Comparison of ENCODE assay signal across 21 cellular contexts in genomic region chr12:21694660-21695059, GRCh38. TPM values are rescaled to one million over a fixed set of nuclear protein-coding genes. Genes with fewer than 3 reads are reported as not detected.
DNase-seq lines count a peak whose midpoint lies in the region; ATAC-seq, FAIRE-seq and TF ChIP-seq lines count a peak whose summit lies in the region.
"Had no signal": no experiment of that assay in that cellular context is flagged by ENCODE, and none has a peak within 500 bp of the region (broad histone marks: within the 10 kb centered on the region; RNA-seq: fewer than 3 reads in every experiment).

No MANE protein-coding gene starts in this region.

- H3K79me2 ChIP-seq in GM23338 (replicated peaks; ENCODE audit: insufficient read depth) (no peaks in the 10 kb centered on the region), H1 (ENCODE audit: control insufficient read depth in 1 of 2, insufficient read depth in 2 of 2, low read length in 2 of 2) (no peaks in the 10 kb centered on the region), Karpas-422 (ENCODE audit: low read length) (no peaks in the 10 kb centered on the region), smooth muscle cell (ENCODE audit: low read depth) (no peaks in the 10 kb centered on the region)

- H3K4me1 ChIP-seq in GM23338 (ENCODE audit: insufficient read depth), result no peaks in the 10 kb centered on the region
- H3K4me1 ChIP-seq in H1 (replicated peaks in 1 of 4; ENCODE audit: control insufficient read depth in 3 of 4, insufficient read depth in 4 of 4, low read length in 3 of 4), result peaks cover 0 to 4% (median 0%) of the 10 kb centered on the region in 4 experiments; a peak in 1 of 7 replicates
- no peaks in the 10 kb centered on the region; the same call in 1 of the 2 replicates for H3K4me1 ChIP-seq in Karpas-422 (ENCODE audit: low read length)
- no peaks in the 10 kb centered on the region for H3K4me1 ChIP-seq in smooth muscle cell (ENCODE audit: low read depth)
- H3K4me1 ChIP-seq: HAP-1 had no signal

- H3K4me1 Mint-ChIP-seq in GM23338, result peaks cover 7% of the 10 kb centered on the region; the same call in 1 of the 3 replicates
- H3K4me1 Mint-ChIP-seq in osteocyte (ENCODE audit: unreplicated experiment), result peaks cover 53% of the 10 kb centered on the region

- CTCF ChIA-PET in H1 (lab: Charles Lee; ENCODE audit: partially characterized antibody), result interaction anchor here (0.9 to 2.0 kb wide), 3 partner anchors 14 to 34 kb away, joined by 3 to 10 read pairs (median 3); no protein-coding TSS in a partner anchor

- H2BK12ac ChIP-seq in H1 (ENCODE audit: low read depth, low read length), result 0 out of 2 replicates have a peak overlapping the region, but pooled peaks have one; percentile 46

- H3K4me2 ChIP-seq in GM23338, result no peak overlapping the region
- H3K4me2 ChIP-seq in H1 (ENCODE audit: insufficient read depth in 1 of 2, low read depth in 2 of 2, low read length in 2 of 2), result no peak overlapping the region
- H3K4me2 ChIP-seq in Karpas-422 (ENCODE audit: low read depth, low read length, poor library complexity, severe bottlenecking), result no peak overlapping the region
- H3K4me2 ChIP-seq in smooth muscle cell, result no peak overlapping the region

- no peak overlapping the region for H3K56ac ChIP-seq in H1 (replicated peaks; ENCODE audit: insufficient read length, low read depth, low read length)

- H2BK20ac ChIP-seq in H1 (ENCODE audit: low read length), result no peak overlapping the region

- TF ChIP-seq RAD21 in H1 (IDR thresholded peaks at IDR 0.05 in 1 of 2, conservative IDR thresholded peaks at IDR 0.05 in 1 of 2; ENCODE audit: low read depth in 2 of 2, low read length in 2 of 2), result no peak

- H2BK120ac ChIP-seq in H1 (replicated peaks; ENCODE audit: low read depth, low read length), result no peak overlapping the region

- H3K4ac ChIP-seq in H1 (replicated peaks; ENCODE audit: insufficient read length, low read depth, low read length), result no peak overlapping the region

- H4K5ac ChIP-seq in H1 (ENCODE audit: insufficient read length, low read depth, low read length), result no peak overlapping the region

- H4K91ac ChIP-seq in H1 (replicated peaks; ENCODE audit: insufficient read length, low read length), result no peak overlapping the region

- no peak overlapping the region for H2BK15ac ChIP-seq in H1 (ENCODE audit: low read length)

- H3K9me3 Mint-ChIP-seq in GM23338 (peaks cover 2% of the 10 kb centered on the region; the same call in 2 of the 3 replicates), osteocyte (ENCODE audit: unreplicated experiment) (peaks cover 18% of the 10 kb centered on the region)
- H3K9me3 Mint-ChIP-seq: HFFc6 had no signal

- ATAC-seq in GM23338 (no peak), GM21717 (IDR thresholded peaks at IDR 0.05; ENCODE audit: unreplicated experiment) (no peak)

- H3K9ac ChIP-seq in H1 (replicated peaks in 1 of 4; ENCODE audit: extremely low read depth in 1 of 4, low read depth in 3 of 4, low read length in 3 of 4) (no peak overlapping the region), Karpas-422 (ENCODE audit: low read length) (no peak overlapping the region), smooth muscle cell (ENCODE audit: low read depth) (no peak overlapping the region)
- H3K9ac ChIP-seq: GM23248 had no signal

- no peaks in the 10 kb centered on the region for H3F3A ChIP-seq in GM23338 (replicated peaks; ENCODE audit: low read depth)
- H3F3A ChIP-seq in smooth muscle cell (ENCODE audit: low read depth), result no peaks in the 10 kb centered on the region

- H3K9me2 ChIP-seq in GM23338 (ENCODE audit: insufficient read depth) (no peaks in the 10 kb centered on the region), Karpas-422 (replicated peaks; ENCODE audit: insufficient read depth, low read length) (no peaks in the 10 kb centered on the region)

- H3K36me3 ChIP-seq in GM23338 (ENCODE audit: insufficient read depth) (no peaks in the 10 kb centered on the region), H1 (ENCODE audit: control insufficient read depth in 2 of 4, insufficient read depth in 4 of 4, low read length in 3 of 4) (no peaks in the 10 kb centered on the region), Karpas-422 (ENCODE audit: insufficient read depth, low read length) (no peaks in the 10 kb centered on the region), smooth muscle cell (ENCODE audit: low read depth) (no peaks in the 10 kb centered on the region)
- H3K36me3 ChIP-seq: HAP-1 had no signal

- no peak overlapping the region for H3K23ac ChIP-seq in H1 (ENCODE audit: insufficient read length)

- H3K27ac Mint-ChIP-seq in GM23338, result no peak overlapping the region
- H3K27ac Mint-ChIP-seq in osteocyte (ENCODE audit: unreplicated experiment), result peak overlapping the region; percentile 97
- H3K27ac Mint-ChIP-seq: HFFc6 had no signal

- TF ChIP-seq CTCF in GM23338 (conservative IDR thresholded peaks at IDR 0.05; ENCODE audit: low read depth in 2 of 2) (no peak), H1 (IDR thresholded peaks at IDR 0.05; ENCODE audit: control extremely low read depth in 1 of 3, insufficient read depth in 1 of 3, low read depth in 1 of 3, low read length in 3 of 3) (no peak), osteocyte (IDR thresholded peaks at IDR 0.05) (no peak), smooth muscle cell (IDR thresholded peaks at IDR 0.05; ENCODE audit: borderline replicate concordance, insufficient read depth, poor library complexity, severe bottlenecking) (no peak)

- H2AFZ ChIP-seq in GM23338 (0 out of 2 replicates have a peak overlapping the region, but pooled peaks have one; percentile 15), H1 (ENCODE audit: low read length) (no peak overlapping the region), Karpas-422 (ENCODE audit: low read length) (no peak overlapping the region), smooth muscle cell (ENCODE audit: low read depth) (no peak overlapping the region)
- H2AFZ ChIP-seq: GM23248 had no signal

- H4K8ac ChIP-seq in H1 (ENCODE audit: extremely low read depth, insufficient read depth, low read length), result peak overlapping the region; percentile 19; the same call in 1 of the 2 replicates

- H3K18ac ChIP-seq in H1 (ENCODE audit: extremely low read depth, low read length), result no peak overlapping the region

- FAIRE-seq in H1 (lab: Jason Lieb, UNC), result no peak
- FAIRE-seq: GM12891, GM18507, H54 had no signal

- POLR2A ChIA-PET in H1 (lab: Charles Lee; ENCODE audit: partially characterized antibody), result no interaction called here

- TF ChIP-seq EP300 in H1 (IDR thresholded peaks at IDR 0.05; ENCODE audit: borderline replicate concordance in 1 of 2, low read depth in 2 of 2, low read length in 2 of 2), result no peak

- 0 out of 2 replicates have a peak overlapping the region, but pooled peaks have one; percentile 76 for H2AK5ac ChIP-seq in H1 (ENCODE audit: low read depth, low read length)

- H3K14ac ChIP-seq in H1 (ENCODE audit: insufficient read length), result no peak overlapping the region

- H3K4me3 ChIP-seq in GM23338, result no peak overlapping the region
- H3K4me3 ChIP-seq in H1 (ENCODE audit: extremely low read depth in 1 of 4, insufficient read depth in 2 of 4, low read depth in 3 of 4, low read length in 4 of 4), result no peak overlapping the region
- H3K4me3 ChIP-seq in Karpas-422 (ENCODE audit: low read length), result no peak overlapping the region
- no peak overlapping the region for H3K4me3 ChIP-seq in smooth muscle cell
- H3K4me3 ChIP-seq: GM23248, HAP-1 had no signal

- H3K27me3 Mint-ChIP-seq in GM23338 (ENCODE audit: insufficient read depth, low read depth, poor library complexity), result peaks cover 8% of the 10 kb centered on the region
- H3K27me3 Mint-ChIP-seq in osteocyte (ENCODE audit: unreplicated experiment), result no peaks in the 10 kb centered on the region
- H3K27me3 Mint-ChIP-seq: CD4-positive, alpha-beta memory T cell had no signal

- H3K23me2 ChIP-seq in H1 (ENCODE audit: low read depth, low read length), result no peaks in the 10 kb centered on the region

- DNase-seq in GM23338 (ENCODE audit: low spot score), result no peak
- DNase-seq in UCSD-AML1 (lab: John Stamatoyannopoulos, UW; ENCODE audit: unreplicated experiment), result peak; percentile 17
- DNase-seq in H1 (ENCODE audit: low read depth in 1 of 2, low spot score in 2 of 2), result no peak
- no peak for DNase-seq in osteocyte (ENCODE audit: extremely low spot score, unreplicated experiment)
- DNase-seq in Karpas-422, result no peak
- DNase-seq in superior temporal gyrus (ENCODE audit: extremely low spot score), result no peak
- DNase-seq in smooth muscle cell (lab: John Stamatoyannopoulos, UW; ENCODE audit: unreplicated experiment), result no peak
- DNase-seq: C1 segment of cervical spinal cord; Calu3; CD4-positive, alpha-beta memory T cell; COR-L47; DMS53; DMS79 treated with DMSO at 0.1 percent for 48 hours; GF-D8; GM23248; HFFc6 had no signal

- no peaks in the 10 kb centered on the region for H3K9me3 ChIP-seq in H1 (ENCODE audit: insufficient read depth in 2 of 2, low read depth in 1 of 2, low read length in 1 of 2)
- no peaks in the 10 kb centered on the region for H3K9me3 ChIP-seq in Karpas-422 (ENCODE audit: low read length)
- no peaks in the 10 kb centered on the region for H3K9me3 ChIP-seq in smooth muscle cell (replicated peaks; ENCODE audit: low read depth)
- H3K9me3 ChIP-seq: HAP-1 had no signal

- TF ChIP-seq POLR2A in H1 (IDR thresholded peaks at IDR 0.05; ENCODE audit: control extremely low read depth in 1 of 2, low read depth in 2 of 2, low read length in 2 of 2), result no peak

- H3K27ac ChIP-seq in GM23338 (ENCODE audit: low read depth) (no peak overlapping the region), H1 (ENCODE audit: low read depth, low read length) (no peak overlapping the region), Karpas-422 (ENCODE audit: low read length) (no peak overlapping the region), smooth muscle cell (ENCODE audit: low read depth) (no peak overlapping the region)
- H3K27ac ChIP-seq: GM23248 had no signal

- no peaks in the 10 kb centered on the region for H3K79me1 ChIP-seq in H1 (ENCODE audit: low read depth, low read length)

- H3K36me3 Mint-ChIP-seq in GM23338 (ENCODE audit: low read depth), result peaks cover 2% of the 10 kb centered on the region; the same call in 1 of the 3 replicates
- H3K36me3 Mint-ChIP-seq in osteocyte (ENCODE audit: unreplicated experiment), result peaks cover 3% of the 10 kb centered on the region

- H3K27me3 ChIP-seq in GM23338 (ENCODE audit: insufficient read depth), result no peaks in the 10 kb centered on the region
- H3K27me3 ChIP-seq in H1 (replicated peaks in 1 of 4; ENCODE audit: control insufficient read depth in 3 of 4, extremely low read depth in 1 of 4, insufficient read depth in 3 of 4, low read length in 3 of 4), result no peaks in the 10 kb centered on the region
- no peaks in the 10 kb centered on the region for H3K27me3 ChIP-seq in Karpas-422 (ENCODE audit: low read length)
- no peaks in the 10 kb centered on the region for H3K27me3 ChIP-seq in smooth muscle cell (ENCODE audit: low read depth)

- H3K4me3 Mint-ChIP-seq in GM23338 (no peak overlapping the region), osteocyte (ENCODE audit: unreplicated experiment) (no peak overlapping the region)
- H3K4me3 Mint-ChIP-seq: CD4-positive, alpha-beta memory T cell; HFFc6 had no signal

- 95% methylated on average over 10 of the region's 10 CpGs; no CpG with 5 or more reads in 1 of the 2 experiments for WGBS in H1 (ENCODE audit: extremely low coverage in 1 of 2, insufficient coverage in 1 of 2, insufficient read length in 1 of 2, insufficient replicate concordance in 2 of 2, low coverage in 1 of 2, low lambda C conversion rate in 2 of 2, missing lambda C conversion rate in 1 of 2), 2 experiments
- WGBS in smooth muscle cell (ENCODE audit: low lambda C conversion rate), result 93% methylated on average over 10 of the region's 10 CpGs

- H4K20me1 ChIP-seq in GM23338 (replicated peaks; ENCODE audit: insufficient read depth) (no peaks in the 10 kb centered on the region), H1 (replicated peaks in 1 of 2; ENCODE audit: control insufficient read depth in 1 of 2, insufficient read depth in 2 of 2, low read length in 2 of 2) (no peaks in the 10 kb centered on the region), Karpas-422 (ENCODE audit: insufficient read depth, low read depth, low read length) (no peaks in the 10 kb centered on the region), smooth muscle cell (ENCODE audit: low read depth) (no peaks in the 10 kb centered on the region)

- H2BK5ac ChIP-seq in H1 (ENCODE audit: low read depth, low read length), result no peak overlapping the region

RNA-seq across cellular contexts. Expression of gene LDHB, which starts 37.0 kb away (rescaled TPM):
- total RNA-seq in GM23338 (2014; rRNA removed; shearing (Covaris generic)), result 1,537 and 1,654 TPM in 2 replicates
- polyA plus RNA-seq in GM23338 (2016; fragmentation: Nextera tagmentation; extraction: Ambion mirVana), result 1,924 and 1,990 TPM in 2 replicates
- 1,716 and 1,781 TPM in 2 replicates for total RNA-seq in H1 (2021; fragmentation: NEBNext Ultra II Directional; extraction: Animal tissue kit (Norgen Biotek cat#: 25700))
- 616 and 1,177 TPM in 2 replicates for polyA plus RNA-seq in H1 (2011; rRNA removed)
- polyA plus RNA-seq in H1 (2011; cell fraction: cytosol; rRNA removed), result 1,593 TPM
- 241 TPM for polyA plus RNA-seq in H1 (2011; cell fraction: nucleus; rRNA removed)
- 1,610 to 2,553 TPM (median 1,765 TPM) in 4 replicates for polyA plus RNA-seq in H1 (2012, experiment 1 of 2)
- polyA plus RNA-seq in H1 (2012, experiment 2 of 2), result 308 TPM
- 694 TPM for polyA plus RNA-seq in H1 (2013, experiment 1 of 2)
- polyA plus RNA-seq in H1 (2013, experiment 2 of 2), result 730 TPM
- 935 and 1,173 TPM in 2 replicates for polyA minus RNA-seq in H1 (2011; rRNA and poly(A)+ RNA removed)
- 453 TPM for polyA minus RNA-seq in H1 (2011; cell fraction: cytosol; rRNA and poly(A)+ RNA removed)
- polyA minus RNA-seq in H1 (2011; cell fraction: nucleus; rRNA and poly(A)+ RNA removed), result 323 TPM
- total RNA-seq in osteocyte, result 627 and 636 TPM in 2 replicates
- total RNA-seq in Karpas-422 (2014; rRNA removed; shearing (Covaris generic); ENCODE audit: low replicate concordance), result 848 and 1,058 TPM in 2 replicates
- 328 and 414 TPM in 2 replicates for total RNA-seq in smooth muscle cell
- polyA plus RNA-seq in smooth muscle cell, result 416 and 427 TPM in 2 replicates
